In genomic region chr2:111054791-111055627, GRCh38 we compare ENCODE assay signal across 10 cellular contexts.
DNase-seq lines count a peak whose midpoint lies in the region; ATAC-seq and TF ChIP-seq lines count a peak whose summit lies in the region.
"Had no signal": no experiment of that assay in that cellular context is flagged by ENCODE, and none has a peak within 500 bp of the region (broad histone marks: within the 10 kb centered on the region; RNA-seq: fewer than 3 reads in every experiment).

No MANE protein-coding gene starts in this region.

- H3K36me3 Mint-ChIP-seq in activated T-cell treated with anti-CD3 and anti-CD28 coated beads, Interleukin-2, amount 50 U/mL, for 72 hours (ENCODE audit: insufficient read depth in 2 of 2), result peaks cover 3 to 9% of the 10 kb centered on the region in 2 donors

- H3K27ac Mint-ChIP-seq in activated T-cell treated with anti-CD3 and anti-CD28 coated beads, Interleukin-2, amount 50 U/mL, for 72 hours, result no peak overlapping the region

- H3K9me3 ChIP-seq in heart right ventricle, result peaks cover 0 to 4% (median 0%) of the 10 kb centered on the region in 11 donors

- peak; percentile 56 to 76 for ATAC-seq in activated CD4-positive, CD25-positive, alpha-beta regulatory T cell treated with anti-CD3 and anti-CD28 coated beads, Interleukin-2, amount 50 U/mL, for 24 hours
- peak; percentile 55 for ATAC-seq in HG02840 (IDR thresholded peaks at IDR 0.05; ENCODE audit: low FRiP score, unreplicated experiment)
- ATAC-seq in activated T-cell treated with anti-CD3 and anti-CD28 coated beads, Interleukin-2, amount 50 U/mL, for 72 hours (replicated peaks in 1 of 2), result peak; percentile 89 to 93
- no peak for ATAC-seq in heart right ventricle

- peaks cover 0 to 3% (median 0%) of the 10 kb centered on the region in 9 donors for H3K4me1 ChIP-seq in heart right ventricle

- 86 to 89% methylated on average over 8 of the region's 8 CpGs for WGBS in heart right ventricle, 2 donors

- no peak for DNase-seq in activated CD4-positive, CD25-positive, alpha-beta regulatory T cell (lab: John Stamatoyannopoulos, UW)
- peak; percentile 58 to 71 for DNase-seq in activated T-cell treated with anti-CD3 and anti-CD28 coated beads, Interleukin-2, amount 50 U/mL, for 72 hours
- DNase-seq in stimulated activated CD8-positive, alpha-beta memory T cell treated with anti-CD3 and anti-CD28 coated beads, Interleukin-15, amount 100 ng/mL, for 48 hours (ENCODE audit: low read depth in 2 of 2), result peak; percentile 37 to 65
- no peak for DNase-seq in T1000 (lab: John Stamatoyannopoulos, UW)
- DNase-seq in mesenteric fat pad (ENCODE audit: low spot score), result no peak
- DNase-seq in heart right ventricle, result no peak
- DNase-seq: left ventricle myocardium superior had no signal

- peaks cover 58% of the 10 kb centered on the region for H3K4me1 Mint-ChIP-seq in activated T-cell treated with anti-CD3 and anti-CD28 coated beads, Interleukin-2, amount 50 U/mL, for 72 hours (ENCODE audit: low read depth)

- H3K27ac ChIP-seq in heart right ventricle, result no peak overlapping the region
- H3K27ac ChIP-seq: KMS-11 had no signal

- peaks cover 2 to 3% of the 10 kb centered on the region in 2 donors for H3K9me3 Mint-ChIP-seq in activated T-cell treated with anti-CD3 and anti-CD28 coated beads, Interleukin-2, amount 50 U/mL, for 72 hours

- no peak for TF ChIP-seq CTCF in heart right ventricle (IDR thresholded peaks at IDR 0.05)

- H3K27me3 Mint-ChIP-seq in activated T-cell treated with anti-CD3 and anti-CD28 coated beads, Interleukin-2, amount 50 U/mL, for 72 hours (ENCODE audit: low read depth), result peaks cover 58% of the 10 kb centered on the region

- H3K36me3 ChIP-seq in heart right ventricle, result no peaks in the 10 kb centered on the region

- no peak overlapping the region for H3K4me3 ChIP-seq in heart right ventricle

- H3K4me3 Mint-ChIP-seq in activated T-cell treated with anti-CD3 and anti-CD28 coated beads, Interleukin-2, amount 50 U/mL, for 72 hours, result peak overlapping the region; percentile 11 to 36

- peaks cover 0 to 5% (median 0%) of the 10 kb centered on the region in 7 donors for H3K27me3 ChIP-seq in heart right ventricle

- intact Hi-C loops in heart right ventricle (cut with DNase I), result no loop called here

Comparison
In these comparisons a context has a peak if more than half of its experiments do, and no peak if none do; other contexts are left out.
1. ATAC-seq: peak in activated CD4-positive, CD25-positive, alpha-beta regulatory T cell treated with anti-CD3 and anti-CD28 coated beads, Interleukin-2, amount 50 U/mL, for 24 hours (2 of 2), HG02840 (single experiment) and activated T-cell treated with anti-CD3 and anti-CD28 coated beads, Interleukin-2, amount 50 U/mL, for 72 hours (2 of 2); none in heart right ventricle (0 of 8).
2. DNase-seq: peak in activated T-cell treated with anti-CD3 and anti-CD28 coated beads, Interleukin-2, amount 50 U/mL, for 72 hours (2 of 2) and stimulated activated CD8-positive, alpha-beta memory T cell treated with anti-CD3 and anti-CD28 coated beads, Interleukin-15, amount 100 ng/mL, for 48 hours (2 of 2); none in activated CD4-positive, CD25-positive, alpha-beta regulatory T cell (0 of 4), T1000 (single experiment), mesenteric fat pad (single experiment) and heart right ventricle (0 of 2).